Comparison of ENCODE assay signal across 20 cellular contexts in the genomic region with DNA sequence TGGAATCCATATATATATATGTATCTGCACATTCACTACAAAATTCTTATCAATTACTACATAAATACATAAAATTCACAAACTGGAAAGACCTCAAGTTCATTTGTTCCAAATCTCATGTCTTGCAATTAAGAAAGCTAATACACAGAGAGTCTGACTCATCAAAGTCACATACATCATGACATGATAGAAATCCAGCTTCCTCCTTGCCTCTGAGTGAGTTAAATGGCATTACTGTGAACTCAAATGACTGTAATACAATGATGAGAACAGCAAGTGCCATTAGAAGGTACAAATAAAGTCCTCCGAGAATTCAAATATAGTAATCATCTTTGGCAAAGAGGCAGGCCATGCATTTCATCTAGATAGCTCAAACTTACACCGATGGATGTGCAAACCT. TPM values are rescaled to one million over a fixed set of nuclear protein-coding genes. Genes with fewer than 3 reads are reported as not detected.
DNase-seq lines count a peak whose midpoint lies in the region; ATAC-seq and TF ChIP-seq lines count a peak whose summit lies in the region.
"Had no signal": no experiment of that assay in that cellular context is flagged by ENCODE, and none has a peak within 500 bp of the region (broad histone marks: within the 10 kb centered on the region; RNA-seq: fewer than 3 reads in every experiment).

No MANE protein-coding gene starts in this region.

- H3K4me1 ChIP-seq in left ventricle myocardium inferior (no peaks in the 10 kb centered on the region), adipocyte (ENCODE audit: control insufficient read depth, insufficient read depth, low read length) (peaks cover 40% of the 10 kb centered on the region), tibial artery (peaks cover 0 to 32% (median 15%) of the 10 kb centered on the region in 4 donors)

- no peaks in the 10 kb centered on the region for H3K36me3 ChIP-seq in left ventricle myocardium inferior
- H3K36me3 ChIP-seq in adipocyte (ENCODE audit: control insufficient read depth, insufficient read depth, low read length, severe bottlenecking), result no peaks in the 10 kb centered on the region
- no peaks in the 10 kb centered on the region for H3K36me3 ChIP-seq in tibial artery
- H3K36me3 ChIP-seq: neutrophil had no signal

- H3K9ac ChIP-seq in adipocyte (ENCODE audit: low read length), result no peak overlapping the region
- H3K9ac ChIP-seq: KMS-11 had no signal

- intact Hi-C loops in left ventricle myocardium inferior (cut with micrococcal nuclease), result no loop called here
- intact Hi-C loops in Right ventricle myocardium inferior (cut with DNase I), result loop anchor here (10.0 kb wide), 1 partner anchor 52 kb away; the partner anchor contains the start of gene AGTR1
- intact Hi-C loops in left ventricle myocardium superior (cut with micrococcal nuclease), result no loop called here
- intact Hi-C loops in tibial artery (cut with DNase I; ENCODE audit: low total_unique reads), result no loop called here

- ATAC-seq in Right ventricle myocardium inferior (no peak), left ventricle myocardium superior (peak; percentile 47), GM19351 (IDR thresholded peaks at IDR 0.05; ENCODE audit: unreplicated experiment) (no peak)
- ATAC-seq: activated naive CD8-positive, alpha-beta T cell treated with anti-CD3 and anti-CD28 coated beads, Interleukin-2, amount 50 U/mL, for 24 hours; activated T-cell treated with anti-CD3 and anti-CD28 coated beads, Interleukin-2, amount 50 U/mL, for 4 hours; esophagus mucosa; T-helper 17 cell had no signal

- H3K4me3 ChIP-seq in left ventricle myocardium inferior, result no peak overlapping the region
- H3K4me3 ChIP-seq in adipocyte (ENCODE audit: low read length), result no peak overlapping the region
- no peak overlapping the region for H3K4me3 ChIP-seq in tibial artery

- H3K9me3 ChIP-seq in left ventricle myocardium inferior (replicated peaks), result no peaks in the 10 kb centered on the region
- no peaks in the 10 kb centered on the region for H3K9me3 ChIP-seq in adipocyte (ENCODE audit: control insufficient read depth, low read length)
- no peaks in the 10 kb centered on the region for H3K9me3 ChIP-seq in tibial artery
- H3K9me3 ChIP-seq: neutrophil had no signal

- TF ChIP-seq CTCF in left ventricle myocardium inferior (IDR thresholded peaks at IDR 0.05; ENCODE audit: borderline replicate concordance) (no peak), tibial artery (IDR thresholded peaks at IDR 0.05) (no peak)

- no peak for DNase-seq in left ventricle myocardium inferior
- no peak for DNase-seq in Right ventricle myocardium inferior (ENCODE audit: missing footprints)
- peak; percentile 48 for DNase-seq in adipocyte (ENCODE audit: low read depth)
- DNase-seq in left ventricle myocardium superior, result no peak
- DNase-seq in tibial artery, result no peak
- DNase-seq in stimulated activated CD4-positive, alpha-beta T cell treated with anti-CD3 and anti-CD28 coated beads, Interleukin-2, amount 100 ng/mL, for 24 hours, result no peak
- DNase-seq in activated CD8-positive, alpha-beta memory T cell treated with anti-CD3 and anti-CD28 coated beads, Interleukin-2, amount 50 U/mL, for 4 hours, result no peak
- DNase-seq: activated CD4-positive, alpha-beta T cell treated with anti-CD3 and anti-CD28 coated beads for 4 hours; activated naive CD8-positive, alpha-beta T cell treated with anti-CD3 and anti-CD28 coated beads, Interleukin-2, amount 50 U/mL, for 24 hours; activated T-cell treated with anti-CD3 and anti-CD28 coated beads, Interleukin-2, amount 50 U/mL, for 4 hours; cortex of kidney; NCI-H187; NCI-H524 treated with DMSO at 0.1 percent for 48 hours; RPMI8226; T-helper 17 cell had no signal

- H3K27ac ChIP-seq in left ventricle myocardium inferior (replicated peaks), result peak overlapping the region; percentile 72
- H3K27ac ChIP-seq in tibial artery, result peak overlapping the region; percentile 47 to 74
- H3K27ac ChIP-seq: KMS-11, neutrophil had no signal

- no peaks in the 10 kb centered on the region for H3K27me3 ChIP-seq in left ventricle myocardium inferior (ENCODE audit: low read depth)
- no peaks in the 10 kb centered on the region for H3K27me3 ChIP-seq in adipocyte (replicated peaks; ENCODE audit: control insufficient read depth, insufficient read depth, low read length)
- no peaks in the 10 kb centered on the region for H3K27me3 ChIP-seq in tibial artery
- H3K27me3 ChIP-seq: neutrophil had no signal

RNA-seq across cellular contexts. Expression of gene AGTR1, which starts 55.1 kb away (rescaled TPM):
- 1.2 TPM for total RNA-seq in left ventricle myocardium inferior
- 2.2 TPM for total RNA-seq in Right ventricle myocardium inferior
- 2.2 TPM for total RNA-seq in left ventricle myocardium superior
- total RNA-seq: activated T-cell treated with anti-CD3 and anti-CD28 coated beads, Interleukin-2, amount 50 U/mL, for 4 hours; lung microvascular endothelial cell; T-helper 17 cell had no signal
